In the genomic region with DNA sequence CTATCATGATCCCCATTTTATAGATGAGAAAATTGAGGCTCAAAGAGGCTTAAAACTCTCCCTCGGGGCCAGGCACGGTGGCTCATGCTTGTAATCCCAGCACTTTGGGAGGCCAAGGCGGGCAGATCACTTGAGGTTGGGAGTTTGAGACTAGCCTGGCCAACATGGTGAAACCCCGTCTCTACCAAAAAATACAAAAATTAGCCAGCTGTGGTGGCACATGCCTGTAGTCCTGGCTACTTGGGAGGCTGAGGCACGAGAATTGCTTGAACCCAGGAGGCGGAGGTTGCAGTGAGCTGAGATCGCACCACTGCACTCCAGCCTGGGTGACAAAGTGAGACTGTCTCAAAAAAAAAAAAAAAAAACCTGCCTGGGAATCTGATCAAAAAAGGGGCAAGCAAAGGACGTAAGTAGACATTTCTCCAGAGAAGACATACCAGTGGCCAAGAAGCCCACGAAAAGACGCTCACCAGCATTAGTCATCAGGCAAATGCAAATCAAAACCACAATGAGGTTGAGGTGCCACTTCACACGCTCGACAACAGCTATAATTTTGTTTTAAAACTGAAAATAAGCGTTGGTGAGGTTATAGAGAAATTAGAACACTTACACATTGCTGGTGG, we compare ENCODE assay signal across 8 cellular contexts.
DNase-seq lines count a peak whose midpoint lies in the region; ATAC-seq and TF ChIP-seq lines count a peak whose summit lies in the region.
"Not testable (repeated sequence)": the region's sequence is repeated elsewhere in the genome, so short reads cannot be mapped to it uniquely, and the experiment has no call there.

No MANE protein-coding gene starts in this region.

- peak; percentile 44 for ATAC-seq in HG02571 (IDR thresholded peaks at IDR 0.05; ENCODE audit: unreplicated experiment)
- ATAC-seq in activated CD4-positive, alpha-beta T cell treated with anti-CD3 and anti-CD28 coated beads for 36 hours = peak; percentile 73
- ATAC-seq in effector memory CD8-positive, alpha-beta T cell (replicated peaks) = peak; percentile 95

- peak overlapping the region; percentile 66 for H3K27ac Mint-ChIP-seq in activated CD4-positive, alpha-beta T cell treated with anti-CD3 and anti-CD28 coated beads for 36 hours
- peak overlapping the region; percentile 89 to 95 for H3K27ac Mint-ChIP-seq in effector memory CD8-positive, alpha-beta T cell

- H3K36me3 Mint-ChIP-seq in activated CD4-positive, alpha-beta T cell treated with anti-CD3 and anti-CD28 coated beads for 36 hours (ENCODE audit: low read depth) = not testable (repeated sequence)
- peaks cover 16% of the 10 kb centered on the region for H3K36me3 Mint-ChIP-seq in effector memory CD8-positive, alpha-beta T cell (ENCODE audit: insufficient read depth)

- POLR2A ChIA-PET in activated CD4-positive, alpha-beta T cell treated with anti-CD3 and anti-CD28 coated beads for 36 hours (lab: Charles Lee) = interaction anchor here (0.6 to 2.6 kb wide), 4 partner anchors 12 to 1087 kb away, joined by 3 to 9 read pairs (median 4); partner anchors contain the start of gene TNRC6C

- H3K27ac ChIP-seq in sigmoid colon = not testable (repeated sequence)

- TF ChIP-seq CTCF in sigmoid colon (IDR thresholded peaks at IDR 0.05) = not testable (repeated sequence)

- not testable (repeated sequence) for TF ChIP-seq EP300 in sigmoid colon (IDR thresholded peaks at IDR 0.05)

- TF ChIP-seq POLR2A in sigmoid colon (IDR thresholded peaks at IDR 0.05) = not testable (repeated sequence)

- H3K9me3 ChIP-seq in sigmoid colon = not testable (repeated sequence)

- not testable (repeated sequence) for H3K27me3 Mint-ChIP-seq in activated CD4-positive, alpha-beta T cell treated with anti-CD3 and anti-CD28 coated beads for 36 hours; effector memory CD8-positive, alpha-beta T cell

- peaks cover 47% of the 10 kb centered on the region for H3K4me1 Mint-ChIP-seq in activated CD4-positive, alpha-beta T cell treated with anti-CD3 and anti-CD28 coated beads for 36 hours
- H3K4me1 Mint-ChIP-seq in effector memory CD8-positive, alpha-beta T cell (ENCODE audit: low read depth in 2 of 2) = peaks cover 60% of the 10 kb centered on the region in 2 donors

- H3K4me3 ChIP-seq in sigmoid colon = not testable (repeated sequence)

- DNase-seq in EL = peak; percentile 73
- DNase-seq in NCI-H1048 (lab: John Stamatoyannopoulos, UW) = peak; percentile 2
- DNase-seq in activated CD4-positive, alpha-beta T cell treated with anti-CD3 and anti-CD28 coated beads for 36 hours = peak; percentile 86
- DNase-seq in activated T-helper 9 cell treated with anti-CD3 and anti-CD28 coated beads, Interleukin-2, amount 50 U/mL, for 16 hours (ENCODE audit: low read depth) = peak; percentile 53
- DNase-seq in effector memory CD8-positive, alpha-beta T cell = peak; percentile 67 to 73 (median 70)
- peak; percentile 9 for DNase-seq in sigmoid colon
- DNase-seq in stimulated activated CD8-positive, alpha-beta memory T cell treated with anti-CD3 and anti-CD28 coated beads, Interleukin-7, amount 100 ng/mL, for 4 hours (ENCODE audit: low read depth in 2 of 2) = peak; percentile 67 to 68

- intact Hi-C loops in activated CD4-positive, alpha-beta T cell treated with anti-CD3 and anti-CD28 coated beads for 36 hours (cut with DNase I, micrococcal nuclease) = loop anchor here (1.0 to 5.0 kb wide), 11 partner anchors 9 to 519 kb away; partner anchors contain the start of gene TNRC6C (in 1 of the 2)
- intact Hi-C loops in sigmoid colon (cut with DNase I) = not testable (repeated sequence)

- WGBS in sigmoid colon, 2 donors = 70 to 86% methylated on average over 13 of the region's 13 CpGs

- H3K4me1 ChIP-seq in sigmoid colon = not testable (repeated sequence)

- H3K27me3 ChIP-seq in sigmoid colon = not testable (repeated sequence)

- H3K4me3 Mint-ChIP-seq in activated CD4-positive, alpha-beta T cell treated with anti-CD3 and anti-CD28 coated beads for 36 hours = peak overlapping the region; percentile 37
- peak overlapping the region; percentile 68 to 79 for H3K4me3 Mint-ChIP-seq in effector memory CD8-positive, alpha-beta T cell

- CTCF ChIA-PET in activated CD4-positive, alpha-beta T cell treated with anti-CD3 and anti-CD28 coated beads for 36 hours (lab: Charles Lee) = interaction anchor here (0.9 kb wide), 2 partner anchors 10 to 170 kb away, joined by 3 to 5 read pairs; no protein-coding TSS in a partner anchor

- not testable (repeated sequence) for H3K36me3 ChIP-seq in sigmoid colon

- not testable (repeated sequence) for H3K9me3 Mint-ChIP-seq in activated CD4-positive, alpha-beta T cell treated with anti-CD3 and anti-CD28 coated beads for 36 hours (ENCODE audit: low read depth); effector memory CD8-positive, alpha-beta T cell

Comparison
In these comparisons a context has a peak if more than half of its experiments do, and no peak if none do; other contexts are left out.
1. DNase-seq: peak in every context shown above with its lines; median percentile 86 in activated CD4-positive, alpha-beta T cell treated with anti-CD3 and anti-CD28 coated beads for 36 hours; 73 in EL; 70 in effector memory CD8-positive, alpha-beta T cell; 68 in stimulated activated CD8-positive, alpha-beta memory T cell treated with anti-CD3 and anti-CD28 coated beads, Interleukin-7, amount 100 ng/mL, for 4 hours; 53 in activated T-helper 9 cell treated with anti-CD3 and anti-CD28 coated beads, Interleukin-2, amount 50 U/mL, for 16 hours; 9 in sigmoid colon; 2 in NCI-H1048.
2. ATAC-seq: peak in every context shown above with its lines; median percentile 95 in effector memory CD8-positive, alpha-beta T cell; 73 in activated CD4-positive, alpha-beta T cell treated with anti-CD3 and anti-CD28 coated beads for 36 hours; 44 in HG02571.